16 cellular contexts compared by ENCODE assay signal in the genomic region with DNA sequence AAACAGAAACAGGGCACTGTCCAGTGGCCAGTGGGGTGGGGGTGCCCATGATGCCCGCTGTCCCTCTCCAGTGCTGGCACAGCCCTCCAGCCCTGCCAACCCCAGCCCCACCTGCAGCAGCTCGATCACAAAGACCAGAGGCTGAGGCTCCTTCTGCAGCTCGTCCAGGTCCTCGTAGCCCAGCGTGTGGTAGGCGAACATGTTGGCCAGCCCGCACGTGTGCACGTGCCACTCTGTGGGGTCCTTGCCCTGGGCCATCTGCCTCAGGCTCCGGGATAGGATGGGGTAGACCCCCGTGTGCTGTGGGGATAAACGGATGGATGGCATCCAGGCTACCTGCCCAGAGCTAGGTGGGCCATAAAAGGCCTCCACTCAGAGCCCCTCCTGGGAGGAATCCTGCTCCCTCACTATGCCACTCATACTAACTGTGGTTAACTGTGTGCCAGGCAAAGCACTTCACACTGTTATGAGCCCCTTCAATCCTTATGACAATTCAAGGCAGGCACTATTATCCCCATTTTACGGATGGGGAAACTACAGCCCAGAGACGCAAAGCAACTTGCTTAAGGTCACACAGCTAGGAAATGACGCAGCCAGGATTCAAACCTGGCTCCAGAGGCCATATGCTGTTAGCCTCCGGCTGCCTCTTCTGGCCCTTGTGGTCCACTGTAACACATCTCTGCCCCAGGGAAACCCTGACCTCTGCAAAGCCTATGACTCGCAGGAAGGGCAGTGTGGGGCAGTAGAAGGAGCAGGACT. TPM values are rescaled to one million over a fixed set of nuclear protein-coding genes. Genes with fewer than 3 reads are reported as not detected.
"Had no signal": no experiment of that assay in that cellular context is flagged by ENCODE, and none has a peak within 500 bp of the region (broad histone marks: within the 10 kb centered on the region; RNA-seq: fewer than 3 reads in every experiment).

No MANE protein-coding gene starts in this region.

- H3K4me3 ChIP-seq: colonic mucosa, esophagus squamous epithelium, thyroid gland, uterus had no signal

- H3K4me1 ChIP-seq: colonic mucosa, thyroid gland, uterus had no signal

- FAIRE-seq: keratinocyte had no signal

- H3K27ac ChIP-seq: colonic mucosa, esophagus squamous epithelium, thyroid gland, uterus had no signal

- H3K27me3 ChIP-seq: colonic mucosa, thyroid gland, uterus had no signal

- H3K9me3 ChIP-seq: colonic mucosa, thyroid gland, uterus had no signal

- H3K4me1 Mint-ChIP-seq: brain had no signal

- H3K36me3 ChIP-seq: colonic mucosa, esophagus squamous epithelium, thyroid gland, uterus had no signal

- DNase-seq: activated effector memory CD4-positive, alpha-beta T cell treated with anti-CD3 and anti-CD28 coated beads, Interleukin-2, amount 50 U/mL, for 16 hours; activated T-cell treated with anti-CD3 and anti-CD28 coated beads, Interleukin-2, amount 50 U/mL, for 4 hours; colonic mucosa; effector CD4-positive, alpha-beta T cell; esophagus squamous epithelium; foreskin fibroblast; hippocampal formation; stimulated activated CD4-positive, alpha-beta T cell treated with anti-CD3 and anti-CD28 coated beads, Interleukin-4, amount 100 ng/mL, for 1 hour; thyroid gland; uterus had no signal

- H3K27me3 Mint-ChIP-seq: brain had no signal

- H3K4me3 Mint-ChIP-seq: brain had no signal

- H3K36me3 Mint-ChIP-seq: activated naive CD8-positive, alpha-beta T cell; brain had no signal

RNA-seq across cellular contexts. Expression of a gene that starts 6.5 kb away (rescaled TPM):
- total RNA-seq: activated T-cell treated with anti-CD3 and anti-CD28 coated beads, Interleukin-2, amount 50 U/mL, for 4 hours; colonic mucosa; esophagus squamous epithelium; left lobe of liver; skeletal muscle tissue; thyroid gland; uterus had no signal
- polyA plus RNA-seq: keratinocyte had no signal

RNA-seq across cellular contexts. Expression of a gene that starts 15.9 kb away (rescaled TPM):
- total RNA-seq: mononuclear cell, thyroid gland had no signal
